ENCODE assay signal across 10 cellular contexts in genomic region chr13:83151308-83151660, GRCh38.
"Had no signal": no experiment of that assay in that cellular context is flagged by ENCODE, and none has a peak within 500 bp of the region (broad histone marks: within the 10 kb centered on the region; RNA-seq: fewer than 3 reads in every experiment).

No MANE protein-coding gene starts in this region.

- DNase-seq: activated B cell treated with CpG ODN at 0.5 μM for 24 hours; activated CD4-positive, alpha-beta T cell treated with anti-CD3 and anti-CD28 coated beads, Interleukin-2, amount 10 ng/mL, durations not matched to agents 24 days and 14 days; activated naive CD4-positive, alpha-beta T cell; glutamatergic neuron; left cardiac atrium; naive thymus-derived CD4-positive, alpha-beta T cell; right cardiac atrium; small intestine; stimulated activated naive B cell treated with anti-CD40 and anti-IgM and Interleukin-4, amounts not matched to agents 10 μg/mL and 1 μg/mL and 100 μg/mL, for 72 hours; T-helper 17 cell had no signal
